In the genomic region with DNA sequence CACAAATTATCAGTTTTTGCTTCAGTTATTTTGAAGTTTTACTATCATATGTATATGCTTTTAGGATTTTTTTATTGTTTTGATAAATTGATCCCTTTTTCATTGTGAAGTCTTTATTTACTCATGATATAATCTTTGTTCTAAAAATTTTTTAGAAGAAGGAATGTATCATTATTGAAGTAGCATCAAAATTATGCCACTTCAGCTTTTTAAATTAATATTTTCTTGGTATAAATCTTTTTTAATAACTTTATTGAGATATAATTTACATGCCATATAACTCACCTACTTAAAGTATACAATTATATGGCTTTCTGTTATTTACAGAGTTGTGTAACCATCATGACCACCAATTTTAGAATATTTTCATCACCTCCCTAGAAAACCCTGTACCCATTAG, we compare ENCODE assay signal across 28 cellular contexts.
"Had no signal": no experiment of that assay in that cellular context is flagged by ENCODE, and none has a peak within 500 bp of the region (broad histone marks: within the 10 kb centered on the region; RNA-seq: fewer than 3 reads in every experiment).

No MANE protein-coding gene starts in this region.

- H3K36me3 ChIP-seq: ascending aorta, cardiac muscle cell had no signal

- H3K27ac ChIP-seq: ascending aorta, cardiac muscle cell, VCaP had no signal

- H3K4me1 ChIP-seq: ascending aorta had no signal

- H3K4me3 ChIP-seq: ascending aorta, cardiac muscle cell had no signal

- FAIRE-seq: bronchial epithelial cell had no signal

- H3K27me3 ChIP-seq: ascending aorta, cardiac muscle cell had no signal

- DNase-seq: activated B cell treated with CpG ODN at 0.5 μM for 24 hours; activated CD4-positive, alpha-beta memory T cell treated with anti-CD3 and anti-CD28 coated beads for 36 hours; activated CD4-positive, alpha-beta T cell treated with anti-CD3 and anti-CD28 coated beads for 4 hours; activated CD4-positive, alpha-beta T cell treated with anti-CD3 and anti-CD28 coated beads, Interleukin-2, amount 50 U/mL, for 1 hour; activated CD4-positive, alpha-beta T cell treated with anti-CD3 and anti-CD28 coated beads, Interleukin-2, amount 50 U/mL, for 4 hours; activated CD4-positive, CD25-positive, alpha-beta regulatory T cell treated with anti-CD3 and anti-CD28 coated beads, Interleukin-2, amount 50 U/mL, for 72 hours; activated CD8-positive, alpha-beta memory T cell treated with anti-CD3 and anti-CD28 coated beads, Interleukin-2, amount 10 ng/mL, durations not matched to agents 7 days and 5 days; activated CD8-positive, alpha-beta memory T cell treated with anti-CD3 and anti-CD28 coated beads, Interleukin-2, amount 50 U/mL, for 48 hours; activated CD8-positive, alpha-beta T cell treated with anti-CD3 and anti-CD28 coated beads for 36 hours; activated effector memory CD4-positive, alpha-beta T cell treated with Interleukin-2 at 50 U/mL for 16 hours; activated gamma-delta T cell; activated naive CD4-positive, alpha-beta T cell treated with anti-CD3 and anti-CD28 coated beads, Interleukin-2, amount 10 ng/mL, durations not matched to agents 7 days and 5 days; activated naive CD4-positive, alpha-beta T cell treated with Interleukin-2 at 50 U/mL for 16 hours; activated naive CD8-positive, alpha-beta T cell treated with anti-CD3 and anti-CD28 coated beads, Interleukin-2, amount 10 ng/mL, durations not matched to agents 7 days and 5 days; activated naive CD8-positive, alpha-beta T cell treated with anti-CD3 and anti-CD28 coated beads, Interleukin-2, amount 50 U/mL, for 24 hours; activated T-cell treated with anti-CD3 and anti-CD28 coated beads, Interleukin-2, amount 50 U/mL, for 24 hours; activated T-cell treated with anti-CD3 and anti-CD28 coated beads, Interleukin-2, amount 50 U/mL, for 48 hours; amygdala; anterior cingulate cortex; caudate nucleus; cerebellar nuclear complex; T-helper 1 cell; T-helper 2 cell; T-helper 9 cell had no signal
